ENCODE assay signal across 1 cellular context in genomic region chr16:2155091-2156024, GRCh38.
A peak's percentile ranks its signal among the peaks of the same experiment; 100 is the strongest.
TF ChIP-seq lines count a peak whose summit lies in the region.

TSS of gene TRAF7 (plus strand) at chr16:2155782. CDS start at chr16:2163921, 8,139 bp downstream.

TF ChIP-seq in HepG2, 621 proteins besides CTCF, POLR2A, EP300 and RAD21 (continued from another document and continues in another):
- TF ChIP-seq HNF4G (IDR thresholded peaks at IDR 0.05; ENCODE audit: borderline replicate concordance, low read depth, low read length) = no peak
- no peak for TF ChIP-seq HNF4G (CRISPR knock-in tag; IDR thresholded peaks at IDR 0.05; ENCODE audit: borderline replicate concordance, low read depth)
- no peak for TF ChIP-seq ZNF407 (CRISPR knock-in tag; IDR thresholded peaks at IDR 0.05; ENCODE audit: not compliant biosample characterization)
- 0 out of 2 replicates have a peak, but pooled peaks have one; percentile 25 for TF ChIP-seq ARNTL (CRISPR knock-in tag; IDR thresholded peaks at IDR 0.05)
- TF ChIP-seq ATF7-NPFF (CRISPR knock-in tag; IDR thresholded peaks at IDR 0.05; ENCODE audit: low read depth) = peak; percentile 67; the same call in 1 of the 2 replicates
- TF ChIP-seq, protein P1, sequence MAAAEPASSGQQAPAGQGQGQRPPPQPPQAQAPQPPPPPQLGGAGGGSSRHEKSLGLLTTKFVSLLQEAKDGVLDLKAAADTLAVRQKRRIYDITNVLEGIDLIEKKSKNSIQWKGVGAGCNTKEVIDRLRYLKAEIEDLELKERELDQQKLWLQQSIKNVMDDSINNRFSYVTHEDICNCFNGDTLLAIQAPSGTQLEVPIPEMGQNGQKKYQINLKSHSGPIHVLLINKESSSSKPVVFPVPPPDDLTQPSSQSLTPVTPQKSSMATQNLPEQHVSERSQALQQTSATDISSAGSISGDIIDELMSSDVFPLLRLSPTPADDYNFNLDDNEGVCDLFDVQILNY (CRISPR knock-in tag; conservative IDR thresholded peaks at IDR 0.05) = peak; percentile 47; the same call in 1 of the 2 replicates
- TF ChIP-seq U2AF1 (optimal IDR thresholded peaks at IDR 0.05; ENCODE audit: low read depth, low read length) = peak; percentile 94
- TF ChIP-seq ZFYVE20 (CRISPR knock-in tag; IDR thresholded peaks at IDR 0.05; ENCODE audit: borderline replicate concordance, low read depth) = no peak
- TF ChIP-seq ZBTB49 (CRISPR knock-in tag; IDR thresholded peaks at IDR 0.05; ENCODE audit: borderline replicate concordance) = no peak
- TF ChIP-seq CREB3 (CRISPR knock-in tag; IDR thresholded peaks at IDR 0.05) = no peak
- TF ChIP-seq UBTF (CRISPR knock-in tag; IDR thresholded peaks at IDR 0.05) = peak; percentile 59
- TF ChIP-seq SYNCRIP (IDR thresholded peaks at IDR 0.05; ENCODE audit: insufficient read depth, low read depth, low read length) = no peak
- TF ChIP-seq HIVEP1 (CRISPR knock-in tag; IDR thresholded peaks at IDR 0.05) = peak; percentile 69; the same call in 1 of the 2 replicates
- TF ChIP-seq ZNF546 (CRISPR knock-in tag; conservative IDR thresholded peaks at IDR 0.05) = peak; percentile 37; the same call in 1 of the 2 replicates
- TF ChIP-seq GMEB1 (CRISPR knock-in tag; IDR thresholded peaks at IDR 0.05; ENCODE audit: borderline replicate concordance) = peak; percentile 86
- TF ChIP-seq ZNF34 (CRISPR knock-in tag; IDR thresholded peaks at IDR 0.05; ENCODE audit: borderline replicate concordance) = peak; percentile 64; the same call in 1 of the 2 replicates
- 0 out of 2 replicates have a peak, but pooled peaks have one; percentile 4 for TF ChIP-seq NFATC3 (CRISPR knock-in tag; IDR thresholded peaks at IDR 0.05)
- TF ChIP-seq HDAC2 (CRISPR knock-in tag; IDR thresholded peaks at IDR 0.05) = peak; percentile 48; the same call in 1 of the 2 replicates
- TF ChIP-seq PAF1 (CRISPR knock-in tag; IDR thresholded peaks at IDR 0.05) = no peak
- TF ChIP-seq SP1 (IDR thresholded peaks at IDR 0.05) = no peak
- TF ChIP-seq SP1 (CRISPR knock-in tag; IDR thresholded peaks at IDR 0.05) = peak; percentile 47
- TF ChIP-seq ONECUT2 (CRISPR knock-in tag; IDR thresholded peaks at IDR 0.05) = 0 out of 2 replicates have a peak, but pooled peaks have one; percentile 30
- TF ChIP-seq ZNF7 (CRISPR knock-in tag; IDR thresholded peaks at IDR 0.05) = no peak
- peak; percentile 50 for TF ChIP-seq TEAD3 (CRISPR knock-in tag; optimal IDR thresholded peaks at IDR 0.05; ENCODE audit: borderline replicate concordance)
- TF ChIP-seq PCBP1 (IDR thresholded peaks at IDR 0.05; ENCODE audit: borderline replicate concordance, low read depth, low read length) = peak; percentile 72; the same call in 1 of the 2 replicates
- TF ChIP-seq KDM5B (CRISPR knock-in tag; IDR thresholded peaks at IDR 0.05; ENCODE audit: borderline replicate concordance) = peak; percentile 94
- TF ChIP-seq ZNF639 (CRISPR knock-in tag; conservative IDR thresholded peaks at IDR 0.05) = peak; percentile 59; the same call in 1 of the 2 replicates
- TF ChIP-seq, protein P2, sequence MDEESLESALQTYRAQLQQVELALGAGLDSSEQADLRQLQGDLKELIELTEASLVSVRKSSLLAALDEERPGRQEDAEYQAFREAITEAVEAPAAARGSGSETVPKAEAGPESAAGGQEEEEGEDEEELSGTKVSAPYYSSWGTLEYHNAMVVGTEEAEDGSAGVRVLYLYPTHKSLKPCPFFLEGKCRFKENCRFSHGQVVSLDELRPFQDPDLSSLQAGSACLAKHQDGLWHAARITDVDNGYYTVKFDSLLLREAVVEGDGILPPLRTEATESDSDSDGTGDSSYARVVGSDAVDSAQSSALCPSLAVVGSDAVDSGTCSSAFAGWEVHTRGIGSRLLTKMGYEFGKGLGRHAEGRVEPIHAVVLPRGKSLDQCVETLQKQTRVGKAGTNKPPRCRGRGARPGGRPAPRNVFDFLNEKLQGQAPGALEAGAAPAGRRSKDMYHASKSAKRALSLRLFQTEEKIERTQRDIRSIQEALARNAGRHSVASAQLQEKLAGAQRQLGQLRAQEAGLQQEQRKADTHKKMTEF (CRISPR knock-in tag; IDR thresholded peaks at IDR 0.05) = peak; percentile 82
- TF ChIP-seq TBP (CRISPR knock-in tag; IDR thresholded peaks at IDR 0.05) = no peak
- TF ChIP-seq ZNF3 (CRISPR knock-in tag; IDR thresholded peaks at IDR 0.05) = no peak
- no peak; the same call in 1 of the 2 replicates for TF ChIP-seq ZNF543 (CRISPR knock-in tag; IDR thresholded peaks at IDR 0.05)
- no peak for TF ChIP-seq CAMTA2 (CRISPR knock-in tag; IDR thresholded peaks at IDR 0.05; ENCODE audit: borderline replicate concordance)
- peak; percentile 84 for TF ChIP-seq ETV5 (CRISPR knock-in tag; IDR thresholded peaks at IDR 0.05; ENCODE audit: borderline replicate concordance)
- no peak for TF ChIP-seq JUND (CRISPR knock-in tag; IDR thresholded peaks at IDR 0.05)
- TF ChIP-seq AGO2 (optimal IDR thresholded peaks at IDR 0.05; ENCODE audit: low read depth, low read length) = peak; percentile 96
- no peak for TF ChIP-seq ZNF207 (IDR thresholded peaks at IDR 0.05; ENCODE audit: borderline replicate concordance)
- TF ChIP-seq NFKB2 (CRISPR knock-in tag; IDR thresholded peaks at IDR 0.05; ENCODE audit: borderline replicate concordance) = peak; percentile 86
- peak; percentile 75 for TF ChIP-seq TFDP1 (CRISPR knock-in tag; IDR thresholded peaks at IDR 0.05; ENCODE audit: borderline replicate concordance)
- peak; percentile 97 for TF ChIP-seq MYC (CRISPR knock-in tag; IDR thresholded peaks at IDR 0.05; ENCODE audit: borderline replicate concordance)
- 0 out of 2 replicates have a peak, but pooled peaks have one; percentile 2 for TF ChIP-seq FOSL2 (CRISPR knock-in tag; IDR thresholded peaks at IDR 0.05)
